ENCODE assay signal across 17 cellular contexts in the genomic region with DNA sequence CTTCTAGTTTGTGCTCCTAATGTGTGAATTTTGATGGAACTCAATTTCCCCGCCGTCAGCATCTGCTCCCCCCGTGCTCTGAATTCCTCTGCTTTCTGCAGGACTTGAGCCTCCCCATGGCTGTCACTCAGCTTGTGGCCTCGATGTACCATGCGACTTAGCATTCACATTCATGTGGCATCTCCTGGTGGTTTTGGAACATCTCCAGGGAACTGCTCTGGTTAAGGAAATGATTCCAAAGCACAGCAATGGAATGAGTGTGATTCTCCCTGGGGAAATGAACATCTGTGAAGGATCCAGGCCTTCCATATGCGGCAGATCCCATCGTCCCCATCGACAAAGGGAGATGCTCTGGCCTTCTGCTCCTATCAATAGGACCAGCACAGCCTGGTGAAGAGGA.
DNase-seq lines count a peak whose midpoint lies in the region; ATAC-seq and TF ChIP-seq lines count a peak whose summit lies in the region.
"Had no signal": no experiment of that assay in that cellular context is flagged by ENCODE, and none has a peak within 500 bp of the region (broad histone marks: within the 10 kb centered on the region; RNA-seq: fewer than 3 reads in every experiment).

No MANE protein-coding gene starts in this region.

- ATAC-seq in GM18517 (IDR thresholded peaks at IDR 0.05; ENCODE audit: unreplicated experiment): no peak
- ATAC-seq: activated CD8-positive, alpha-beta T cell treated with anti-CD3 and anti-CD28 coated beads, Interleukin-2, amount 10 ng/mL, durations not matched to agents 7 days and 5 days; PC-3 had no signal

- H3K23ac ChIP-seq in mesenchymal stem cell (ENCODE audit: low read length in 2 of 2): no peak overlapping the region

- H3K27ac ChIP-seq in mesenchymal stem cell (ENCODE audit: low read length, poor library complexity, severe bottlenecking): no peak overlapping the region
- H3K27ac ChIP-seq in WERI-Rb-1: no peak overlapping the region
- H3K27ac ChIP-seq: dorsolateral prefrontal cortex had no signal

- no peak overlapping the region for H4K91ac ChIP-seq in mesenchymal stem cell (ENCODE audit: low read length)

- TF ChIP-seq EP300 in Ishikawa (IDR thresholded peaks at IDR 0.05; ENCODE audit: borderline replicate concordance): no peak

- H3K4me2 ChIP-seq in mesenchymal stem cell (ENCODE audit: low read length, poor library complexity, severe bottlenecking): no peak overlapping the region

- POLR2A ChIA-PET in BJ (lab: Charles Lee): no interaction called here

- H2BK120ac ChIP-seq in mesenchymal stem cell (ENCODE audit: low read depth, low read length): no peak overlapping the region

- TF ChIP-seq CTCF in BJ (IDR thresholded peaks at IDR 0.05; ENCODE audit: insufficient read depth, low read depth, low read length): no peak
- no peak for TF ChIP-seq CTCF in WERI-Rb-1 (IDR thresholded peaks at IDR 0.05; ENCODE audit: low read depth, low read length)

- CTCF ChIA-PET in BJ (lab: Yijun Ruan, JAX): interaction anchor here (1.0 kb wide), 1 partner anchor 30 kb away, joined by 7 read pairs; no protein-coding TSS in a partner anchor

- 61% methylated on average over 8 of the region's 8 CpGs for WGBS in mesenchymal stem cell

- no peak overlapping the region for H3K9ac ChIP-seq in mesenchymal stem cell (ENCODE audit: low read length)

- no peak overlapping the region for H2BK15ac ChIP-seq in mesenchymal stem cell (ENCODE audit: low read depth, poor library complexity, severe bottlenecking)

- no peak overlapping the region for H2BK12ac ChIP-seq in mesenchymal stem cell (ENCODE audit: low read length in 2 of 2)

- H2BK5ac ChIP-seq in mesenchymal stem cell (ENCODE audit: low read depth, low read length, poor library complexity, severe bottlenecking): no peak overlapping the region

- H2AK5ac ChIP-seq in mesenchymal stem cell (ENCODE audit: low read length, severe bottlenecking): no peak overlapping the region

- H2AFZ ChIP-seq in mesenchymal stem cell (ENCODE audit: low read depth, low read length): no peak overlapping the region

- peaks cover 20% of the 10 kb centered on the region for H3K4me1 ChIP-seq in mesenchymal stem cell (ENCODE audit: control insufficient read depth, insufficient read depth, low read depth, low read length)

- no peak overlapping the region for H4K8ac ChIP-seq in mesenchymal stem cell (ENCODE audit: low read length)

- no peaks in the 10 kb centered on the region for H3K27me3 ChIP-seq in BJ (ENCODE audit: control insufficient read depth, insufficient read depth, low read length)
- peaks cover 0 to 3% of the 10 kb centered on the region in 2 experiments for H3K27me3 ChIP-seq in mesenchymal stem cell (ENCODE audit: control insufficient read depth in 1 of 2, insufficient read depth in 1 of 2, low read length in 2 of 2)
- no peaks in the 10 kb centered on the region for H3K27me3 ChIP-seq in WERI-Rb-1 (ENCODE audit: insufficient read depth, low read depth, severe bottlenecking)
- H3K27me3 ChIP-seq: dorsolateral prefrontal cortex had no signal

- H3K9me3 ChIP-seq in mesenchymal stem cell (ENCODE audit: control insufficient read depth, low read length) (no peaks in the 10 kb centered on the region), WERI-Rb-1 (ENCODE audit: severe bottlenecking) (no peaks in the 10 kb centered on the region)

- peak; percentile 69 for DNase-seq in BJ (ENCODE audit: low read depth)
- DNase-seq in dermis blood vessel endothelial cell: peak; percentile 30
- DNase-seq in mesenchymal stem cell: peak; percentile 61
- no peak for DNase-seq in middle frontal gyrus (ENCODE audit: extremely low spot score, low spot score)
- no peak for DNase-seq in activated CD8-positive, alpha-beta memory T cell treated with anti-CD3 and anti-CD28 coated beads for 24 hours
- no peak for DNase-seq in WERI-Rb-1
- DNase-seq: activated CD8-positive, alpha-beta T cell treated with anti-CD3 and anti-CD28 coated beads, Interleukin-2, amount 10 ng/mL, durations not matched to agents 7 days and 5 days; amygdala; DMS79; dorsolateral prefrontal cortex; NCI-H2029 treated with DMSO at 0.1 percent for 48 hours; NCI-H510A treated with DMSO at 0.1 percent for 48 hours; PC-3; retina; stimulated activated CD4-positive, alpha-beta T cell treated with anti-CD3 and anti-CD28 coated beads, Interleukin-1b, Interleukin-23, amount 100 ng/mL, for 48 hours had no signal

- no peak overlapping the region for H3K14ac ChIP-seq in mesenchymal stem cell (ENCODE audit: low read length in 2 of 2)

- no peak overlapping the region for H3K4ac ChIP-seq in mesenchymal stem cell (ENCODE audit: low read depth in 1 of 2, low read length in 2 of 2)

- no peak for TF ChIP-seq RAD21 in Ishikawa (IDR thresholded peaks at IDR 0.05; ENCODE audit: low read depth)

- H3K79me1 ChIP-seq in mesenchymal stem cell (replicated peaks; ENCODE audit: low read length, poor library complexity, severe bottlenecking): no peaks in the 10 kb centered on the region

- no peak overlapping the region for H3K18ac ChIP-seq in mesenchymal stem cell (ENCODE audit: low read depth in 1 of 2, low read length in 2 of 2)

- no peaks in the 10 kb centered on the region for H3K36me3 ChIP-seq in BJ (ENCODE audit: control insufficient read depth, insufficient read depth, low read length)
- peaks cover 6 to 15% of the 10 kb centered on the region in 2 experiments for H3K36me3 ChIP-seq in mesenchymal stem cell (ENCODE audit: control insufficient read depth in 1 of 2, insufficient read depth in 2 of 2, low read depth in 1 of 2, low read length in 2 of 2)
- H3K36me3 ChIP-seq in WERI-Rb-1: no peaks in the 10 kb centered on the region

- no peak overlapping the region for H3K4me3 ChIP-seq in BJ (ENCODE audit: low read depth, low read length)
- H3K4me3 ChIP-seq in mesenchymal stem cell (ENCODE audit: insufficient read depth in 1 of 2, low read depth in 1 of 2, low read length in 2 of 2): no peak overlapping the region
- no peak overlapping the region for H3K4me3 ChIP-seq in WERI-Rb-1 (ENCODE audit: low read depth, low read length)
- H3K4me3 ChIP-seq: dorsolateral prefrontal cortex had no signal

TF ChIP-seq in Ishikawa, 13 proteins besides CTCF, POLR2A, EP300 and RAD21:
- no peak for TF ChIP-seq CREB1 (IDR thresholded peaks at IDR 0.05; ENCODE audit: low read depth)
- TF ChIP-seq, protein P1, sequence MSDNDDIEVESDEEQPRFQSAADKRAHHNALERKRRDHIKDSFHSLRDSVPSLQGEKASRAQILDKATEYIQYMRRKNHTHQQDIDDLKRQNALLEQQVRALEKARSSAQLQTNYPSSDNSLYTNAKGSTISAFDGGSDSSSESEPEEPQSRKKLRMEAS (IDR thresholded peaks at IDR 0.05): peak; percentile 36; the same call in 1 of the 2 replicates
TF ChIP-seq in Ishikawa: peak in this region for 1.

Comparison
In these comparisons a context has a peak if more than half of its experiments do, and no peak if none do; other contexts are left out.
1. DNase-seq: peak in BJ (single experiment), dermis blood vessel endothelial cell (single experiment) and mesenchymal stem cell (single experiment); none in middle frontal gyrus (single experiment), activated CD8-positive, alpha-beta memory T cell treated with anti-CD3 and anti-CD28 coated beads for 24 hours (single experiment) and WERI-Rb-1 (single experiment).